Comparison of ENCODE assay signal across 24 cellular contexts in the genomic region with DNA sequence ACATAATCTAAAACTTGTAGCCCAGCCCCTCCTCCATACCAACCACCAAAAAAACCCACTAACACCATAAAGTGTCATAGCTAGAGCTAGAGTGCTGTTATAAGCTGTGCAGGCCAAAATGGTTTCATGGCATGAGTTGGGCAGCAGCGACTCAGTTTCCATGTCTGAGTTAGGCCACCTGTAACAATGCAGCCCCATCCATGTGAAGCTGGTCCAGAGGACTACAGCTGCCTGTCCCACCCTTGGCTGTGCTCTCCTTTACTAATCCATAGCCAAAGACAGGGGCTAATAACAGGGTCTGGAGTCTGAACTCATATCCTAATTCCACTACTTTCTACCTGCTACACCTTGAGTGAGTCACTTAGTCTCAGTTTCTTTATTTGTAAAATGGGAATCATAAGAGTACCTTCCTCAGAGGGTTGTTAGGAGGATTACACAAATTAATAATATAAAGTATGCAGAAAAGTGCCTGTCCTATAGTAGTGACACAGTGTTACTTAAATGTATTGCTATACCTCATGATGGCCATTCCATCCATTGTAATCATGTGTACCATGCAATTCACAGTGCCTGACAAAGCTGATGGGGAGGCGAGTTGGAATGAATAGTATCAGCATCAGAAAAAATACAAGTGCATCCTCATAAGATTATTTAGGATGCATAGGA.
"Had no signal": no experiment of that assay in that cellular context is flagged by ENCODE, and none has a peak within 500 bp of the region (broad histone marks: within the 10 kb centered on the region; RNA-seq: fewer than 3 reads in every experiment).

No MANE protein-coding gene starts in this region.

- H3K9ac ChIP-seq: parathyroid adenoma had no signal

- H3K9me3 ChIP-seq: ascending aorta, gastroesophageal sphincter, right atrium auricular region, spleen, transverse colon had no signal

- H3K27ac Mint-ChIP-seq: activated naive CD8-positive, alpha-beta T cell treated with anti-CD3 and anti-CD28 coated beads, Interleukin-2, amount 10 ng/mL, durations not matched to agents 7 days and 5 days; activated T-helper 2 cell treated with anti-CD3 and anti-CD28 coated beads, Interferon-gamma antibody, Interleukin-2, Interleukin-4, amounts not matched to agents 10 μg/mL and 5 μg/mL and 100 μg/mL, durations not matched to agents 14 hours and 24 hours and 36 hours; brain; T-helper 17 cell had no signal

- FAIRE-seq: endothelial cell of umbilical vein, urothelium cell line had no signal

- H3K36me3 ChIP-seq: ascending aorta, cardiac muscle cell, gastroesophageal sphincter, right atrium auricular region, transverse colon had no signal

- H3K27ac ChIP-seq: ascending aorta, cardiac muscle cell, gastroesophageal sphincter, hepatocyte, parathyroid adenoma, right atrium auricular region, spleen, transverse colon had no signal

- DNase-seq: activated CD8-positive, alpha-beta memory T cell treated with anti-CD3 and anti-CD28 coated beads, Interleukin-2, amount 50 U/mL, for 4 hours; activated naive CD8-positive, alpha-beta T cell treated with anti-CD3 and anti-CD28 coated beads, Interleukin-2, amount 10 ng/mL, durations not matched to agents 7 days and 5 days; activated T-cell treated with anti-CD3 and anti-CD28 coated beads, Interleukin-2, amount 50 U/mL, for 4 hours; left ventricle myocardium superior; midbrain; naive thymus-derived CD4-positive, alpha-beta T cell; nucleus accumbens; spleen; stimulated activated naive CD4-positive, alpha-beta T cell treated with Interleukin-2 at 50 U/mL for 16 hours; T1000; transverse colon had no signal

- H3K4me3 Mint-ChIP-seq: activated naive CD8-positive, alpha-beta T cell treated with anti-CD3 and anti-CD28 coated beads, Interleukin-2, amount 10 ng/mL, durations not matched to agents 7 days and 5 days; activated T-cell treated with anti-CD3 and anti-CD28 coated beads, Interleukin-2, amount 50 U/mL, for 4 hours; naive thymus-derived CD4-positive, alpha-beta T cell; neural crest cell; T-helper 17 cell had no signal

- H3K9me3 Mint-ChIP-seq: activated naive CD8-positive, alpha-beta T cell treated with anti-CD3 and anti-CD28 coated beads, Interleukin-2, amount 10 ng/mL, durations not matched to agents 7 days and 5 days; activated T-cell treated with anti-CD3 and anti-CD28 coated beads, Interleukin-2, amount 50 U/mL, for 4 hours; activated T-helper 2 cell treated with anti-CD3 and anti-CD28 coated beads, Interferon-gamma antibody, Interleukin-2, Interleukin-4, amounts not matched to agents 10 μg/mL and 5 μg/mL and 100 μg/mL, durations not matched to agents 14 hours and 24 hours and 36 hours; brain; naive thymus-derived CD4-positive, alpha-beta T cell; neural crest cell had no signal

- H3K27me3 Mint-ChIP-seq: activated naive CD8-positive, alpha-beta T cell treated with anti-CD3 and anti-CD28 coated beads, Interleukin-2, amount 10 ng/mL, durations not matched to agents 7 days and 5 days; naive thymus-derived CD4-positive, alpha-beta T cell; T-helper 17 cell had no signal

- H3K4me1 ChIP-seq: parathyroid adenoma had no signal

- ATAC-seq: activated T-cell treated with anti-CD3 and anti-CD28 coated beads, Interleukin-2, amount 50 U/mL, for 4 hours; gastroesophageal sphincter; left cardiac atrium; left ventricle myocardium superior; naive thymus-derived CD4-positive, alpha-beta T cell; T-helper 17 cell had no signal

- H3K4me3 ChIP-seq: ascending aorta, cardiac muscle cell, gastroesophageal sphincter, hepatocyte, right atrium auricular region, spleen, transverse colon had no signal
